ENCODE assay signal across 10 cellular contexts in genomic region chr2:241901500-241902351, GRCh38. TPM values are rescaled to one million over a fixed set of nuclear protein-coding genes. Genes with fewer than 3 reads are reported as not detected.
A peak's percentile ranks its signal among the peaks of the same experiment; 100 is the strongest.
DNase-seq lines count a peak whose midpoint lies in the region; ATAC-seq and TF ChIP-seq lines count a peak whose summit lies in the region.
"Had no signal": no experiment of that assay in that cellular context is flagged by ENCODE, and none has a peak within 500 bp of the region (broad histone marks: within the 10 kb centered on the region; RNA-seq: fewer than 3 reads in every experiment).

No MANE protein-coding gene starts in this region.

- peaks cover 0 to 5% of the 10 kb centered on the region in 2 donors for H3K4me1 Mint-ChIP-seq in effector memory CD8-positive, alpha-beta T cell (ENCODE audit: low read depth in 2 of 2)

- no peaks in the 10 kb centered on the region for H3F3A ChIP-seq in smooth muscle cell (ENCODE audit: low read depth)

- peaks cover 7% of the 10 kb centered on the region for H3K4me1 ChIP-seq in smooth muscle cell (ENCODE audit: low read depth)
- H3K4me1 ChIP-seq: ascending aorta had no signal

- H3K27ac ChIP-seq in smooth muscle cell (ENCODE audit: low read depth), result no peak overlapping the region
- H3K27ac ChIP-seq: ascending aorta, HL-60 had no signal

- no peaks in the 10 kb centered on the region for H3K9me3 ChIP-seq in smooth muscle cell (replicated peaks; ENCODE audit: low read depth)
- H3K9me3 ChIP-seq: ascending aorta had no signal

- H3K36me3 ChIP-seq in smooth muscle cell (ENCODE audit: low read depth), result no peaks in the 10 kb centered on the region
- H3K36me3 ChIP-seq: ascending aorta had no signal

- H3K27me3 ChIP-seq in smooth muscle cell (ENCODE audit: low read depth), result no peaks in the 10 kb centered on the region
- H3K27me3 ChIP-seq: ascending aorta had no signal

- no peak overlapping the region for H3K27ac Mint-ChIP-seq in effector memory CD8-positive, alpha-beta T cell

- DNase-seq in NCI-H2171 (lab: John Stamatoyannopoulos, UW), result peak; percentile 19
- peak; percentile 36 for DNase-seq in dermis blood vessel endothelial cell
- DNase-seq in left colon, result no peak
- no peak for DNase-seq in smooth muscle cell (lab: John Stamatoyannopoulos, UW; ENCODE audit: unreplicated experiment)
- DNase-seq in effector memory CD8-positive, alpha-beta T cell, result no peak
- no peak for DNase-seq in stimulated activated CD4-positive, alpha-beta T cell treated with anti-CD3 and anti-CD28 coated beads, Interleukin-1b, Interleukin-23, amount 100 ng/mL, for 48 hours

- intact Hi-C loops in left colon (cut with DNase I, micrococcal nuclease), result no loop called here

- H3K9ac ChIP-seq in smooth muscle cell (ENCODE audit: low read depth), result no peak overlapping the region

- peaks cover 16% of the 10 kb centered on the region for H3K36me3 Mint-ChIP-seq in effector memory CD8-positive, alpha-beta T cell (ENCODE audit: insufficient read depth)

- no peak overlapping the region for H3K4me3 Mint-ChIP-seq in effector memory CD8-positive, alpha-beta T cell

- H2AFZ ChIP-seq in smooth muscle cell (ENCODE audit: low read depth), result no peak overlapping the region

- H3K4me2 ChIP-seq in smooth muscle cell, result peak overlapping the region; percentile 81

- no peaks in the 10 kb centered on the region for H3K9me3 Mint-ChIP-seq in effector memory CD8-positive, alpha-beta T cell

- peak overlapping the region; percentile 37 for H3K4me3 ChIP-seq in smooth muscle cell

- no peaks in the 10 kb centered on the region for H3K79me2 ChIP-seq in smooth muscle cell (ENCODE audit: low read depth)

- H3K27me3 Mint-ChIP-seq in effector memory CD8-positive, alpha-beta T cell, result no peaks in the 10 kb centered on the region

- no peak for TF ChIP-seq CTCF in smooth muscle cell (IDR thresholded peaks at IDR 0.05; ENCODE audit: borderline replicate concordance, insufficient read depth, poor library complexity, severe bottlenecking)

- peaks cover 5% of the 10 kb centered on the region for H4K20me1 ChIP-seq in smooth muscle cell (ENCODE audit: low read depth)

- WGBS in smooth muscle cell (ENCODE audit: low lambda C conversion rate), result 42% methylated on average over 40 of the region's 54 CpGs

- ATAC-seq in left colon, result peak; percentile 36
- ATAC-seq in effector memory CD8-positive, alpha-beta T cell (replicated peaks), result no peak
- no peak for ATAC-seq in GM18873 (IDR thresholded peaks at IDR 0.05; ENCODE audit: low FRiP score, unreplicated experiment)

RNA-seq across cellular contexts. Expression of gene RTP5, which starts 32.2 kb away (rescaled TPM):
- total RNA-seq in dermis blood vessel endothelial cell, result not detected in 2 replicates
- total RNA-seq in left colon, result not detected
- total RNA-seq in smooth muscle cell, result not detected in 2 replicates
- not detected in 2 replicates for polyA plus RNA-seq in smooth muscle cell
- total RNA-seq: ascending aorta, NCI-H460 had no signal

RNA-seq across cellular contexts. Expression of gene PDCD1, which starts 43.0 kb away (rescaled TPM):
- total RNA-seq in dermis blood vessel endothelial cell, result not detected in 2 replicates
- under 1 TPM in 1 of 2 donors, not detected in 1; 0.36 TPM for total RNA-seq in left colon
- total RNA-seq in smooth muscle cell, result not detected in 2 replicates
- 0.12 TPM in 1 of 2 replicates, not detected in the other for polyA plus RNA-seq in smooth muscle cell
- total RNA-seq: ascending aorta, NCI-H460 had no signal

Comparison
In these comparisons a context has a peak if more than half of its experiments do, and no peak if none do; other contexts are left out.
1. DNase-seq: peak in NCI-H2171 (single experiment) and dermis blood vessel endothelial cell (single experiment); none in left colon (0 of 2), smooth muscle cell (single experiment), effector memory CD8-positive, alpha-beta T cell (0 of 3) and stimulated activated CD4-positive, alpha-beta T cell treated with anti-CD3 and anti-CD28 coated beads, Interleukin-1b, Interleukin-23, amount 100 ng/mL, for 48 hours (single experiment).